Comparison of ENCODE assay signal across 12 cellular contexts in genomic region chr22:31537019-31537535, GRCh38. TPM values are rescaled to one million over a fixed set of nuclear protein-coding genes. Genes with fewer than 3 reads are reported as not detected.
DNase-seq lines count a peak whose midpoint lies in the region; ATAC-seq, FAIRE-seq and TF ChIP-seq lines count a peak whose summit lies in the region.
"Had no signal": no experiment of that assay in that cellular context is flagged by ENCODE, and none has a peak within 500 bp of the region (broad histone marks: within the 10 kb centered on the region; RNA-seq: fewer than 3 reads in every experiment).

No MANE protein-coding gene starts in this region.

- H3F3A ChIP-seq in PC-9 (ENCODE audit: insufficient read depth, low read depth) = no peaks in the 10 kb centered on the region

- H3K27me3 ChIP-seq in GM12878 (replicated peaks in 1 of 2; ENCODE audit: control insufficient read depth in 2 of 2, insufficient read depth in 2 of 2, low read length in 1 of 2) (no peaks in the 10 kb centered on the region), PC-9 (ENCODE audit: insufficient read depth, low read depth) (no peaks in the 10 kb centered on the region)

- H2AFZ ChIP-seq in GM12878 (ENCODE audit: control insufficient read depth, low read depth, low read length) (peak overlapping the region; percentile 16), PC-9 (no peak overlapping the region)

- H4K20me1 ChIP-seq in GM12878 (ENCODE audit: control insufficient read depth, insufficient read depth) (no peaks in the 10 kb centered on the region), PC-9 (ENCODE audit: insufficient read depth) (no peaks in the 10 kb centered on the region)

- POLR2A ChIA-PET in GM12878 (lab: Charles Lee) = interaction anchor here (0.8 to 6.8 kb wide), 9 partner anchors 10 to 324 kb away, joined by 3 to 82 read pairs (median 5); partner anchors contain the start of genes EIF4ENIF1 and SFI1
- POLR2A ChIA-PET in PC-9 (lab: Charles Lee; ENCODE audit: unreplicated experiment) = interaction anchor here (0.7 kb wide), 1 partner anchor 100 kb away, joined by 3 read pairs; no protein-coding TSS in a partner anchor

- no peak for TF ChIP-seq POLR2A in GM12878 (IDR thresholded peaks at IDR 0.05; ENCODE audit: low read depth, low read length)

- SMC1A ChIA-PET in GM12878 (lab: Charles Lee; ENCODE audit: uncharacterized antibody, unreplicated experiment) = interaction anchor here (0.6 to 4.0 kb wide), 18 partner anchors 9 to 132 kb away, joined by 3 to 29 read pairs (median 4); partner anchors contain the start of gene SFI1

- TF ChIP-seq CTCF in GM12878 (IDR thresholded peaks at IDR 0.05 in 2 of 3, conservative IDR thresholded peaks at IDR 0.05 in 1 of 3; ENCODE audit: control insufficient read depth in 2 of 3, extremely low read depth in 1 of 3, insufficient read depth in 1 of 3, low read depth in 3 of 3, low read length in 3 of 3) (no peak), PC-9 (conservative IDR thresholded peaks at IDR 0.05) (no peak)

- peak overlapping the region; percentile 5; the same call in 1 of the 2 replicates for H3K9ac ChIP-seq in GM12878 (ENCODE audit: control insufficient read depth, insufficient read depth, low read length)

- CTCF ChIA-PET in GM12878 (lab: Yijun Ruan, JAX) = interaction anchor here (0.8 to 3.1 kb wide), 11 partner anchors 12 to 103 kb away, joined by 3 to 13 read pairs (median 6); partner anchors contain the start of gene EIF4ENIF1
- CTCF ChIA-PET in PC-9 (lab: Charles Lee) = no interaction called here

- peak; percentile 23 for FAIRE-seq in GM12878 (lab: Jason Lieb, UNC)

- WGBS in GM12878 (ENCODE audit: insufficient coverage, insufficient replicate concordance, low lambda C conversion rate, missing lambda C conversion rate) = 31% methylated on average over 8 of the region's 8 CpGs

- DNase-seq in activated CD4-positive, CD25-positive, alpha-beta regulatory T cell treated with anti-CD3 and anti-CD28 coated beads, Interleukin-2, amount 50 U/mL, for 72 hours = no peak
- DNase-seq in GM12878 (ENCODE audit: low read depth, low spot score) (peak; percentile 79), DMS79 treated with DMSO at 0.1 percent for 48 hours (lab: John Stamatoyannopoulos, UW) (no peak), PC-9 (no peak), GM19238 (ENCODE audit: insufficient read length, low spot score) (no peak)
- peak; percentile 30 to 42 (median 40) for DNase-seq in stimulated activated CD4-positive, alpha-beta T cell treated with anti-CD3 and anti-CD28 coated beads, TNF-alpha, amount 100 ng/mL, for 48 hours (ENCODE audit: low read depth in 3 of 3)
- DNase-seq: 8988T, activated gamma-delta T cell, NCI-H1105 treated with DMSO at 0.1 percent for 48 hours, SHP77 had no signal

- RAD21 ChIA-PET in GM12878 (lab: Charles Lee; ENCODE audit: unreplicated experiment) = interaction anchor here (0.5 to 2.2 kb wide), 20 partner anchors 9 to 339 kb away, joined by 3 to 15 read pairs (median 4); partner anchors contain the start of genes PIK3IP1 and SFI1

- H3K79me2 ChIP-seq in GM12878 (ENCODE audit: control insufficient read depth, insufficient read depth, low read length) (no peaks in the 10 kb centered on the region), PC-9 (ENCODE audit: low read depth) (no peaks in the 10 kb centered on the region)

- H3K4me2 ChIP-seq in GM12878 (ENCODE audit: control insufficient read depth, insufficient read depth) = peak overlapping the region; percentile 60; the same call in 1 of the 2 replicates
- H3K4me2 ChIP-seq in PC-9 = no peak overlapping the region

- H3K9me2 ChIP-seq in PC-9 (ENCODE audit: insufficient read depth) = no peaks in the 10 kb centered on the region

- H3K36me3 ChIP-seq in GM12878 (ENCODE audit: control insufficient read depth in 2 of 2, insufficient read depth in 2 of 2, low read length in 1 of 2) = peaks cover 2 to 16% of the 10 kb centered on the region in 2 experiments; a peak in 2 of 4 replicates
- no peaks in the 10 kb centered on the region for H3K36me3 ChIP-seq in PC-9 (ENCODE audit: low read depth)

- in situ Hi-C loops in GM12878 (cut with MboI) = no loop called here

- BruUV-seq in GM12878 (replicated peaks; lab: Mats Ljungman, UMichigan) (no TSS peak), PC-9 (replicated peaks; lab: Mats Ljungman, UMichigan) (no TSS peak)

- ATAC-seq in activated CD4-positive, CD25-positive, alpha-beta regulatory T cell treated with anti-CD3 and anti-CD28 coated beads, Interleukin-2, amount 50 U/mL, for 24 hours = peak; percentile 90
- peak; percentile 62 for ATAC-seq in HG03432 (IDR thresholded peaks at IDR 0.05; ENCODE audit: unreplicated experiment)
- peak; percentile 91 for ATAC-seq in GM12878

- H3K4me1 ChIP-seq in GM12878 (ENCODE audit: control insufficient read depth, insufficient read depth, low read length) = peaks cover 34% of the 10 kb centered on the region
- H3K4me1 ChIP-seq in PC-9 (replicated peaks; ENCODE audit: insufficient read depth) = no peaks in the 10 kb centered on the region

- intact Hi-C loops in GM12878 (cut with micrococcal nuclease; ENCODE audit: unreplicated experiment) = loop anchor here (5.0 kb wide), 1 partner anchor 40 kb away; the partner anchor contains the start of gene SFI1
- intact Hi-C loops in PC-9 (cut with micrococcal nuclease; ENCODE audit: unreplicated experiment) = no loop called here

- H3K27ac ChIP-seq in GM12878 (ENCODE audit: control insufficient read depth, insufficient read depth) (peak overlapping the region; percentile 87), PC-9 (no peak overlapping the region)

- no peaks in the 10 kb centered on the region for H3K9me3 ChIP-seq in GM12878 (replicated peaks; ENCODE audit: control insufficient read depth, insufficient read depth, low read length)
- H3K9me3 ChIP-seq in PC-9 (ENCODE audit: insufficient read depth, low read depth) = no peaks in the 10 kb centered on the region

- TF ChIP-seq EP300 in GM12878 (IDR thresholded peaks at IDR 0.05; ENCODE audit: borderline replicate concordance in 1 of 2, control insufficient read depth in 1 of 2, low read depth in 2 of 2, low read length in 2 of 2) = peak; percentile 82 to 88; a peak in 3 of 4 replicates

- no peak for TF ChIP-seq RAD21 in GM12878 (IDR thresholded peaks at IDR 0.05; ENCODE audit: insufficient read depth, low read depth, low read length)

- no peak overlapping the region for H3K4me3 ChIP-seq in GM12878
- no peak overlapping the region for H3K4me3 ChIP-seq in PC-9

TF ChIP-seq in GM12878, 131 proteins besides CTCF, POLR2A, EP300 and RAD21 (continues in another document):
- TF ChIP-seq STAT3 (IDR thresholded peaks at IDR 0.05; ENCODE audit: low read depth, low read length) = no peak
- TF ChIP-seq PKNOX1 (IDR thresholded peaks at IDR 0.05) = peak; percentile 88
- TF ChIP-seq TCF3 (IDR thresholded peaks at IDR 0.05; ENCODE audit: borderline replicate concordance, insufficient read depth, low read depth, low read length) = no peak
- TF ChIP-seq EZH2 (IDR thresholded peaks at IDR 0.05; ENCODE audit: borderline replicate concordance, control insufficient read depth, low read depth, low read length) = no peak

RNA-seq across cellular contexts. Expression of gene SFI1, which starts 40.7 kb away (rescaled TPM):
- total RNA-seq in GM12878 (2013; cell fraction: nucleolus; rRNA removed) = 390 and 402 TPM in 2 replicates
- 39.5 and 42.4 TPM in 2 replicates for total RNA-seq in GM12878 (2014; rRNA removed)
- total RNA-seq in GM12878 (2014; rRNA removed; fragmentation: Illumina TruSeq; extraction: Trizol) = 20.9 and 22.3 TPM in 2 replicates
- total RNA-seq in GM12878 (2021) = 44.7 and 70.1 TPM in 2 replicates
- 36.0 TPM for polyA plus RNA-seq in GM12878 (2011; ENCODE audit: low read depth)
- polyA plus RNA-seq in GM12878 (2011; rRNA removed) = 50.4 and 53.7 TPM in 2 replicates
- 40.4 and 45.7 TPM in 2 replicates for polyA plus RNA-seq in GM12878 (2011; cell fraction: cytosol; rRNA removed)
- polyA plus RNA-seq in GM12878 (2011; cell fraction: nucleus; rRNA removed) = 300 and 325 TPM in 2 replicates
- polyA plus RNA-seq in GM12878 (2012) = 74.6 and 75.2 TPM in 2 replicates
- 12.9 and 23.9 TPM in 2 replicates for polyA plus RNA-seq in GM12878 (2014; fragmentation: Illumina TruSeq; extraction: Trizol)
- polyA plus RNA-seq in GM12878 (2014; fragmentation: Nextera tagmentation; extraction: Ambion mirVana) = 1 to 10 TPM; 6.3 to 6.6 TPM
- polyA plus RNA-seq in GM12878 (2014; rRNA removed) = 54.1 and 66.3 TPM in 2 replicates
- polyA plus RNA-seq in GM12878 (2016; fragmentation: Nextera tagmentation; extraction: Ambion mirVana) = 10 to 100 TPM; 30.4 to 30.5 TPM
- polyA minus RNA-seq in GM12878 (2011; rRNA and poly(A)+ RNA removed) = 77.6 and 90.2 TPM in 2 replicates
- polyA minus RNA-seq in GM12878 (2011; cell fraction: cytosol; rRNA and poly(A)+ RNA removed) = 16.8 and 20.7 TPM in 2 replicates
- 85.6 and 115 TPM in 2 replicates for polyA minus RNA-seq in GM12878 (2011; cell fraction: nucleus; rRNA and poly(A)+ RNA removed)
- total RNA-seq in PC-9 (2021) = 57.9 and 58.7 TPM in 2 replicates

RNA-seq across cellular contexts. Expression of gene EIF4ENIF1, which starts 47.4 kb away (rescaled TPM):
- 48.6 and 60.5 TPM in 2 replicates for total RNA-seq in GM12878 (2013; cell fraction: nucleolus; rRNA removed)
- total RNA-seq in GM12878 (2014; rRNA removed) = 16.6 and 22.1 TPM in 2 replicates
- total RNA-seq in GM12878 (2014; rRNA removed; fragmentation: Illumina TruSeq; extraction: Trizol) = 23.2 and 24.9 TPM in 2 replicates
- 36.5 and 37.7 TPM in 2 replicates for total RNA-seq in GM12878 (2021)
- 13.3 TPM for polyA plus RNA-seq in GM12878 (2011; ENCODE audit: low read depth)
- 32.7 and 39.6 TPM in 2 replicates for polyA plus RNA-seq in GM12878 (2011; rRNA removed)
- polyA plus RNA-seq in GM12878 (2011; cell fraction: cytosol; rRNA removed) = 28.7 and 56.7 TPM in 2 replicates
- polyA plus RNA-seq in GM12878 (2011; cell fraction: nucleus; rRNA removed) = 57.7 and 75.9 TPM in 2 replicates
- polyA plus RNA-seq in GM12878 (2012) = 22.8 and 23.5 TPM in 2 replicates
- 43.7 and 77.9 TPM in 2 replicates for polyA plus RNA-seq in GM12878 (2014; fragmentation: Illumina TruSeq; extraction: Trizol)
- 1 to 10 TPM; 4.4 to 7.4 TPM for polyA plus RNA-seq in GM12878 (2014; fragmentation: Nextera tagmentation; extraction: Ambion mirVana)
- polyA plus RNA-seq in GM12878 (2014; rRNA removed) = 21.8 and 30.6 TPM in 2 replicates
- polyA plus RNA-seq in GM12878 (2016; fragmentation: Nextera tagmentation; extraction: Ambion mirVana) = 10 to 100 TPM; 19.3 to 25.6 TPM
- 48.3 and 57.3 TPM in 2 replicates for polyA minus RNA-seq in GM12878 (2011; rRNA and poly(A)+ RNA removed)
- polyA minus RNA-seq in GM12878 (2011; cell fraction: cytosol; rRNA and poly(A)+ RNA removed) = 16.5 and 17.2 TPM in 2 replicates
- polyA minus RNA-seq in GM12878 (2011; cell fraction: nucleus; rRNA and poly(A)+ RNA removed) = 24.3 and 43.1 TPM in 2 replicates
- 15.3 and 21.8 TPM in 2 replicates for total RNA-seq in PC-9 (2021)

Comparison
In these comparisons a context has a peak if more than half of its experiments do, and no peak if none do; other contexts are left out.
1. DNase-seq: peak in GM12878 (single experiment) and stimulated activated CD4-positive, alpha-beta T cell treated with anti-CD3 and anti-CD28 coated beads, TNF-alpha, amount 100 ng/mL, for 48 hours (3 of 3); none in activated CD4-positive, CD25-positive, alpha-beta regulatory T cell treated with anti-CD3 and anti-CD28 coated beads, Interleukin-2, amount 50 U/mL, for 72 hours (single experiment), DMS79 treated with DMSO at 0.1 percent for 48 hours (single experiment), PC-9 (0 of 2) and GM19238 (single experiment).
2. Peak in every context shown above with its lines, with median percentiles within 50 percentile points of each other: ATAC-seq.